ENCODE assay signal across 1 cellular context in the genomic region with DNA sequence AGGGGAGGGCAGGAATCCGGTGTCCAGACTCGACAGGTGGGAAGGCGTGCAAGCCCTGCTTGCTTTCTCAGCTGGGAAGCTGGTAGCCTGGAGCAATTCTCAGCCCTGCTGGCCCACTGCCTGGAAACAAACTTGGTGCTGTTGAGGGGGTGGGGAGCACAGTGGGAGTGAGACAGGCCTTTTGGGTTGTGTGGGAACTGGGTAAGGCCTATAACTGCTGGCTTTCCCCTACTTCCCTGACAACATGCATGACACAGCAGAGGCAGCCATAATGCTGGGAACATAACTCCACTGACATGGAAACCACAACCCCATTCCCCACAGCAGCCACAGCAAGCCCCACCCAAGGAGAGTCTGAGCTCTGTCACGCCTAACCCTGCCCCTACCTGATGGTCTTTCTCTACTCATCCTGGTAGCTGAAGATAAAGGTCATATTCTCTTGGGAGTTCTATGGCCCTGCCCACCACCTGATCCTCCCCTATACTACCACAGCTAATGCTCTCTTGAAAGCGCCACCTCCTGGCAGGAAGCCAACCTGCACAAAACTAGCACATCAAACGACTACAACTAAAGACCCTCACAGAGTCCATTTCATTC.
TF ChIP-seq lines count a peak whose summit lies in the region.

No MANE protein-coding gene starts in this region.

TF ChIP-seq in K562, 482 proteins besides CTCF, POLR2A, EP300 and RAD21 (continued from another document):
- TF ChIP-seq, protein P1, sequence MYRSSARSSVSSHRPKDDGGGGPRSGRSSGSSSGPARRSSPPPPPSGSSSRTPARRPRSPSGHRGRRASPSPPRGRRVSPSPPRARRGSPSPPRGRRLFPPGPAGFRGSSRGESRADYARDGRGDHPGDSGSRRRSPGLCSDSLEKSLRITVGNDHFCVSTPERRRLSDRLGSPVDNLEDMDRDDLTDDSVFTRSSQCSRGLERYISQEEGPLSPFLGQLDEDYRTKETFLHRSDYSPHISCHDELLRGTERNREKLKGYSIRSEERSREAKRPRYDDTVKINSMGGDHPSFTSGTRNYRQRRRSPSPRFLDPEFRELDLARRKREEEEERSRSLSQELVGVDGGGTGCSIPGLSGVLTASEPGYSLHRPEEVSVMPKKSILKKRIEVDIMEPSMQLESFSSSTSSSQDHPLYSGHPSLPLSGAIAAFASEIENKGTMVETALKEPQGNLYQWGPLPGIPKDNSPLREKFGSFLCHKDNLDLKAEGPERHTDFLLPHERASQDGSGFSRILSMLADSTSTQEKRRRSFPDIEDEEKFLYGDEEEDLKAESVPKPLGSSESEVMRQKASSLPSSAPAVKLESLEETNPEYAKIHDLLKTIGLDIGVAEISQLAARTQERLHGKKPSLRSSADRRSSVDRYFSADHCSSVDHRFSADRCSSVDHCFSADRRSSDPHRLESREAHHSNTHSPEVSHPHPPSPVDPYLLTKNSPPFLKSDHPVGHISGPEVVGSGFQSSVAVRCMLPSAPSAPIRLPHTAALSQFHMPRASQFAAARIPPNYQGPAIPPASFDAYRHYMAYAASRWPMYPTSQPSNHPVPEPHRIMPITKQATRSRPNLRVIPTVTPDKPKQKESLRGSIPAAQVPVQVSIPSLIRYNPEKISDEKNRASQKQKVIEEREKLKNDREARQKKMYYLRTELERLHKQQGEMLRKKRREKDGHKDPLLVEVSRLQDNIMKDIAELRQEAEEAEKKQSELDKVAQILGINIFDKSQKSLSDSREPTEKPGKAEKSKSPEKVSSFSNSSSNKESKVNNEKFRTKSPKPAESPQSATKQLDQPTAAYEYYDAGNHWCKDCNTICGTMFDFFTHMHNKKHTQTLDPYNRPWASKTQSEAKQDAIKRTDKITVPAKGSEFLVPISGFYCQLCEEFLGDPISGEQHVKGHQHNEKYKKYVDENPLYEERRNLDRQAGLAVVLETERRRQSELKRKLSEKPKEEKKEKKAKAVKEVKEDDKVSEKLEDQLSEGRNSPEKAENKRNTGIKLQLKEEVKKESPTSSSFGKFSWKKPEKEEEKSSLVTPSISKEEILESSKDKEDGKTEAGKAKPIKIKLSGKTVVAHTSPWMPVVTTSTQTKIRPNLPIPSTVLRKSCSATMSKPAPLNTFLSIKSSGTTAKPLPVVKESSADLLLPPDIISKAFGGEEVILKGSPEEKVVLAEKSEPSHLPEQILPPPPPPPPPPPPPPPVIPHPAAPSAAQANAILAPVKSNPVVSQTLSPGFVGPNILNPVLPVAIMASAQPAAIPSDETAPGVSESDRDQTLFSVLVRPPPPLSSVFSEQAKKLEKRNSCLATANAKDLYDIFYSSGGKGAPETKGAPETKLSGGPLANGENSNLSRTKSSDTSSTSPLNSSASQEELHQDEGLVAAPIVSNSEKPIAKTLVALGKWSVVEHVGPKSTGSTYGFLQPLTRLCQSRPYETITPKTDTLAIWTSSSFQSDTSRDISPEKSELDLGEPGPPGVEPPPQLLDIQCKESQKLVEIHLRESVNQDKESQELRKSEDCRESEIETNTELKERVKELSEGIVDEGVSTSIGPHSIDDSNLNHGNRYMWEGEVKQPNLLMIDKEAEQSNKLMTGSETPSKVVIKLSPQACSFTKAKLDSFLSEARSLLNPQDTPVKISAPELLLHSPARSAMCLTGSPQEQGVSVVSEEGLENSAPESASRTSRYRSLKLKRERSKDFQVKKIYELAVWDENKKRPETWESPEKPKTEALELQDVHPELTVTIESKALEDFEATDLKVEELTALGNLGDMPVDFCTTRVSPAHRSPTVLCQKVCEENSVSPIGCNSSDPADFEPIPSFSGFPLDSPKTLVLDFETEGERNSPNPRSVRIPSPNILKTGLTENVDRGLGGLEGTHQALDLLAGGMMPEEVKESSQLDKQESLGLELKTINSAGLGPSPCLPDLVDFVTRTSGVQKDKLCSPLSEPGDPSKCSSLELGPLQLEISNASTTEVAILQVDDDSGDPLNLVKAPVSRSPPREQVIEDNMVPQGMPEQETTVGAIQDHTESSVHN (IDR thresholded peaks at IDR 0.05; ENCODE audit: borderline replicate concordance in 1 of 2, low read depth in 1 of 2), result no peak
- TF ChIP-seq, protein P2, sequence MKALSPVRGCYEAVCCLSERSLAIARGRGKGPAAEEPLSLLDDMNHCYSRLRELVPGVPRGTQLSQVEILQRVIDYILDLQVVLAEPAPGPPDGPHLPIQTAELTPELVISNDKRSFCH (CRISPR knock-in tag; IDR thresholded peaks at IDR 0.05), result no peak
- TF ChIP-seq, protein P2 (tag; IDR thresholded peaks at IDR 0.05), result peak; percentile 86
- TF ChIP-seq CXXC5 (CRISPR knock-in tag; IDR thresholded peaks at IDR 0.05) (peak; percentile 34; the same call in 1 of the 2 replicates), DMBX1 (CRISPR knock-in tag; IDR thresholded peaks at IDR 0.05; ENCODE audit: borderline replicate concordance) (peak; percentile 64; the same call in 1 of the 2 replicates), CBX3 (IDR thresholded peaks at IDR 0.05; ENCODE audit: borderline replicate concordance in 1 of 2, low read length in 2 of 2) (peak in 1 of 2 experiments; percentile 60; a peak in 1 of 3 replicates), SREBF2 (CRISPR knock-in tag; IDR thresholded peaks at IDR 0.05) (no peak), SIN3A (IDR thresholded peaks at IDR 0.05; ENCODE audit: borderline replicate concordance in 2 of 2, control insufficient read depth in 1 of 2, low read depth in 2 of 2, low read length in 2 of 2) (0 out of 4 replicates have a peak, but pooled peaks of 1 of the 2 experiments have one; percentile 19), EHMT2 (IDR thresholded peaks at IDR 0.05) (peak; percentile 77; the same call in 1 of the 2 replicates), SMAD4 (CRISPR knock-in tag; conservative IDR thresholded peaks at IDR 0.05) (0 out of 2 replicates have a peak, but pooled peaks have one; percentile 16), TOE1 (IDR thresholded peaks at IDR 0.05; ENCODE audit: borderline replicate concordance) (peak; percentile 53; the same call in 1 of the 2 replicates), TOE1 (CRISPR knock-in tag; IDR thresholded peaks at IDR 0.05; ENCODE audit: borderline replicate concordance, low read depth) (no peak), ELF1 (tag; IDR thresholded peaks at IDR 0.05) (no peak), CEBPB (tag; IDR thresholded peaks at IDR 0.05) (no peak), IRF2 (CRISPR knock-in tag; IDR thresholded peaks at IDR 0.05) (no peak), ZNF140 (CRISPR knock-in tag; IDR thresholded peaks at IDR 0.05) (no peak), STAT5B (CRISPR knock-in tag; IDR thresholded peaks at IDR 0.05) (no peak), POLR2AphosphoS5 (IDR thresholded peaks at IDR 0.05; ENCODE audit: control insufficient read depth, insufficient read depth, low read depth, low read length) (peak; percentile 67), NONO (IDR thresholded peaks at IDR 0.05; ENCODE audit: low read depth in 2 of 2, low read length in 1 of 2) (no peak)
- TF ChIP-seq, protein P3, sequence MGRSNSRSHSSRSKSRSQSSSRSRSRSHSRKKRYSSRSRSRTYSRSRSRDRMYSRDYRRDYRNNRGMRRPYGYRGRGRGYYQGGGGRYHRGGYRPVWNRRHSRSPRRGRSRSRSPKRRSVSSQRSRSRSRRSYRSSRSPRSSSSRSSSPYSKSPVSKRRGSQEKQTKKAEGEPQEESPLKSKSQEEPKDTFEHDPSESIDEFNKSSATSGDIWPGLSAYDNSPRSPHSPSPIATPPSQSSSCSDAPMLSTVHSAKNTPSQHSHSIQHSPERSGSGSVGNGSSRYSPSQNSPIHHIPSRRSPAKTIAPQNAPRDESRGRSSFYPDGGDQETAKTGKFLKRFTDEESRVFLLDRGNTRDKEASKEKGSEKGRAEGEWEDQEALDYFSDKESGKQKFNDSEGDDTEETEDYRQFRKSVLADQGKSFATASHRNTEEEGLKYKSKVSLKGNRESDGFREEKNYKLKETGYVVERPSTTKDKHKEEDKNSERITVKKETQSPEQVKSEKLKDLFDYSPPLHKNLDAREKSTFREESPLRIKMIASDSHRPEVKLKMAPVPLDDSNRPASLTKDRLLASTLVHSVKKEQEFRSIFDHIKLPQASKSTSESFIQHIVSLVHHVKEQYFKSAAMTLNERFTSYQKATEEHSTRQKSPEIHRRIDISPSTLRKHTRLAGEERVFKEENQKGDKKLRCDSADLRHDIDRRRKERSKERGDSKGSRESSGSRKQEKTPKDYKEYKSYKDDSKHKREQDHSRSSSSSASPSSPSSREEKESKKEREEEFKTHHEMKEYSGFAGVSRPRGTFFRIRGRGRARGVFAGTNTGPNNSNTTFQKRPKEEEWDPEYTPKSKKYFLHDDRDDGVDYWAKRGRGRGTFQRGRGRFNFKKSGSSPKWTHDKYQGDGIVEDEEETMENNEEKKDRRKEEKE (IDR thresholded peaks at IDR 0.05; ENCODE audit: borderline replicate concordance in 1 of 2, control insufficient read depth in 1 of 2, low read depth in 2 of 2, low read length in 1 of 2), result 0 out of 4 replicates have a peak, but pooled peaks of 1 of the 2 experiments have one; percentile 43
- TF ChIP-seq, protein P4, sequence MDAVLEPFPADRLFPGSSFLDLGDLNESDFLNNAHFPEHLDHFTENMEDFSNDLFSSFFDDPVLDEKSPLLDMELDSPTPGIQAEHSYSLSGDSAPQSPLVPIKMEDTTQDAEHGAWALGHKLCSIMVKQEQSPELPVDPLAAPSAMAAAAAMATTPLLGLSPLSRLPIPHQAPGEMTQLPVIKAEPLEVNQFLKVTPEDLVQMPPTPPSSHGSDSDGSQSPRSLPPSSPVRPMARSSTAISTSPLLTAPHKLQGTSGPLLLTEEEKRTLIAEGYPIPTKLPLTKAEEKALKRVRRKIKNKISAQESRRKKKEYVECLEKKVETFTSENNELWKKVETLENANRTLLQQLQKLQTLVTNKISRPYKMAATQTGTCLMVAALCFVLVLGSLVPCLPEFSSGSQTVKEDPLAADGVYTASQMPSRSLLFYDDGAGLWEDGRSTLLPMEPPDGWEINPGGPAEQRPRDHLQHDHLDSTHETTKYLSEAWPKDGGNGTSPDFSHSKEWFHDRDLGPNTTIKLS (IDR thresholded peaks at IDR 0.05; ENCODE audit: borderline replicate concordance, low read depth), result 0 out of 2 replicates have a peak, but pooled peaks have one; percentile 19
- TF ChIP-seq, protein P5, sequence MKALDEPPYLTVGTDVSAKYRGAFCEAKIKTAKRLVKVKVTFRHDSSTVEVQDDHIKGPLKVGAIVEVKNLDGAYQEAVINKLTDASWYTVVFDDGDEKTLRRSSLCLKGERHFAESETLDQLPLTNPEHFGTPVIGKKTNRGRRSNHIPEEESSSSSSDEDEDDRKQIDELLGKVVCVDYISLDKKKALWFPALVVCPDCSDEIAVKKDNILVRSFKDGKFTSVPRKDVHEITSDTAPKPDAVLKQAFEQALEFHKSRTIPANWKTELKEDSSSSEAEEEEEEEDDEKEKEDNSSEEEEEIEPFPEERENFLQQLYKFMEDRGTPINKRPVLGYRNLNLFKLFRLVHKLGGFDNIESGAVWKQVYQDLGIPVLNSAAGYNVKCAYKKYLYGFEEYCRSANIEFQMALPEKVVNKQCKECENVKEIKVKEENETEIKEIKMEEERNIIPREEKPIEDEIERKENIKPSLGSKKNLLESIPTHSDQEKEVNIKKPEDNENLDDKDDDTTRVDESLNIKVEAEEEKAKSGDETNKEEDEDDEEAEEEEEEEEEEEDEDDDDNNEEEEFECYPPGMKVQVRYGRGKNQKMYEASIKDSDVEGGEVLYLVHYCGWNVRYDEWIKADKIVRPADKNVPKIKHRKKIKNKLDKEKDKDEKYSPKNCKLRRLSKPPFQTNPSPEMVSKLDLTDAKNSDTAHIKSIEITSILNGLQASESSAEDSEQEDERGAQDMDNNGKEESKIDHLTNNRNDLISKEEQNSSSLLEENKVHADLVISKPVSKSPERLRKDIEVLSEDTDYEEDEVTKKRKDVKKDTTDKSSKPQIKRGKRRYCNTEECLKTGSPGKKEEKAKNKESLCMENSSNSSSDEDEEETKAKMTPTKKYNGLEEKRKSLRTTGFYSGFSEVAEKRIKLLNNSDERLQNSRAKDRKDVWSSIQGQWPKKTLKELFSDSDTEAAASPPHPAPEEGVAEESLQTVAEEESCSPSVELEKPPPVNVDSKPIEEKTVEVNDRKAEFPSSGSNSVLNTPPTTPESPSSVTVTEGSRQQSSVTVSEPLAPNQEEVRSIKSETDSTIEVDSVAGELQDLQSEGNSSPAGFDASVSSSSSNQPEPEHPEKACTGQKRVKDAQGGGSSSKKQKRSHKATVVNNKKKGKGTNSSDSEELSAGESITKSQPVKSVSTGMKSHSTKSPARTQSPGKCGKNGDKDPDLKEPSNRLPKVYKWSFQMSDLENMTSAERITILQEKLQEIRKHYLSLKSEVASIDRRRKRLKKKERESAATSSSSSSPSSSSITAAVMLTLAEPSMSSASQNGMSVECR (CRISPR knock-in tag; IDR thresholded peaks at IDR 0.05), result 0 out of 2 replicates have a peak, but pooled peaks have one; percentile 14
- TF ChIP-seq, protein P6, sequence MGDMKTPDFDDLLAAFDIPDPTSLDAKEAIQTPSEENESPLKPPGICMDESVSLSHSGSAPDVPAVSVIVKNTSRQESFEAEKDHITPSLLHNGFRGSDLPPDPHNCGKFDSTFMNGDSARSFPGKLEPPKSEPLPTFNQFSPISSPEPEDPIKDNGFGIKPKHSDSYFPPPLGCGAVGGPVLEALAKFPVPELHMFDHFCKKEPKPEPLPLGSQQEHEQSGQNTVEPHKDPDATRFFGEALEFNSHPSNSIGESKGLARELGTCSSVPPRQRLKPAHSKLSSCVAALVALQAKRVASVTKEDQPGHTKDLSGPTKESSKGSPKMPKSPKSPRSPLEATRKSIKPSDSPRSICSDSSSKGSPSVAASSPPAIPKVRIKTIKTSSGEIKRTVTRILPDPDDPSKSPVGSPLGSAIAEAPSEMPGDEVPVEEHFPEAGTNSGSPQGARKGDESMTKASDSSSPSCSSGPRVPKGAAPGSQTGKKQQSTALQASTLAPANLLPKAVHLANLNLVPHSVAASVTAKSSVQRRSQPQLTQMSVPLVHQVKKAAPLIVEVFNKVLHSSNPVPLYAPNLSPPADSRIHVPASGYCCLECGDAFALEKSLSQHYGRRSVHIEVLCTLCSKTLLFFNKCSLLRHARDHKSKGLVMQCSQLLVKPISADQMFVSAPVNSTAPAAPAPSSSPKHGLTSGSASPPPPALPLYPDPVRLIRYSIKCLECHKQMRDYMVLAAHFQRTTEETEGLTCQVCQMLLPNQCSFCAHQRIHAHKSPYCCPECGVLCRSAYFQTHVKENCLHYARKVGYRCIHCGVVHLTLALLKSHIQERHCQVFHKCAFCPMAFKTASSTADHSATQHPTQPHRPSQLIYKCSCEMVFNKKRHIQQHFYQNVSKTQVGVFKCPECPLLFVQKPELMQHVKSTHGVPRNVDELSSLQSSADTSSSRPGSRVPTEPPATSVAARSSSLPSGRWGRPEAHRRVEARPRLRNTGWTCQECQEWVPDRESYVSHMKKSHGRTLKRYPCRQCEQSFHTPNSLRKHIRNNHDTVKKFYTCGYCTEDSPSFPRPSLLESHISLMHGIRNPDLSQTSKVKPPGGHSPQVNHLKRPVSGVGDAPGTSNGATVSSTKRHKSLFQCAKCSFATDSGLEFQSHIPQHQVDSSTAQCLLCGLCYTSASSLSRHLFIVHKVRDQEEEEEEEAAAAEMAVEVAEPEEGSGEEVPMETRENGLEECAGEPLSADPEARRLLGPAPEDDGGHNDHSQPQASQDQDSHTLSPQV (IDR thresholded peaks at IDR 0.05), result peak; percentile 71; the same call in 1 of the 2 replicates
- TF ChIP-seq, protein P7, sequence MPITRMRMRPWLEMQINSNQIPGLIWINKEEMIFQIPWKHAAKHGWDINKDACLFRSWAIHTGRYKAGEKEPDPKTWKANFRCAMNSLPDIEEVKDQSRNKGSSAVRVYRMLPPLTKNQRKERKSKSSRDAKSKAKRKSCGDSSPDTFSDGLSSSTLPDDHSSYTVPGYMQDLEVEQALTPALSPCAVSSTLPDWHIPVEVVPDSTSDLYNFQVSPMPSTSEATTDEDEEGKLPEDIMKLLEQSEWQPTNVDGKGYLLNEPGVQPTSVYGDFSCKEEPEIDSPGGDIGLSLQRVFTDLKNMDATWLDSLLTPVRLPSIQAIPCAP (CRISPR knock-in tag; IDR thresholded peaks at IDR 0.05; ENCODE audit: borderline replicate concordance), result no peak
